In the genomic region with DNA sequence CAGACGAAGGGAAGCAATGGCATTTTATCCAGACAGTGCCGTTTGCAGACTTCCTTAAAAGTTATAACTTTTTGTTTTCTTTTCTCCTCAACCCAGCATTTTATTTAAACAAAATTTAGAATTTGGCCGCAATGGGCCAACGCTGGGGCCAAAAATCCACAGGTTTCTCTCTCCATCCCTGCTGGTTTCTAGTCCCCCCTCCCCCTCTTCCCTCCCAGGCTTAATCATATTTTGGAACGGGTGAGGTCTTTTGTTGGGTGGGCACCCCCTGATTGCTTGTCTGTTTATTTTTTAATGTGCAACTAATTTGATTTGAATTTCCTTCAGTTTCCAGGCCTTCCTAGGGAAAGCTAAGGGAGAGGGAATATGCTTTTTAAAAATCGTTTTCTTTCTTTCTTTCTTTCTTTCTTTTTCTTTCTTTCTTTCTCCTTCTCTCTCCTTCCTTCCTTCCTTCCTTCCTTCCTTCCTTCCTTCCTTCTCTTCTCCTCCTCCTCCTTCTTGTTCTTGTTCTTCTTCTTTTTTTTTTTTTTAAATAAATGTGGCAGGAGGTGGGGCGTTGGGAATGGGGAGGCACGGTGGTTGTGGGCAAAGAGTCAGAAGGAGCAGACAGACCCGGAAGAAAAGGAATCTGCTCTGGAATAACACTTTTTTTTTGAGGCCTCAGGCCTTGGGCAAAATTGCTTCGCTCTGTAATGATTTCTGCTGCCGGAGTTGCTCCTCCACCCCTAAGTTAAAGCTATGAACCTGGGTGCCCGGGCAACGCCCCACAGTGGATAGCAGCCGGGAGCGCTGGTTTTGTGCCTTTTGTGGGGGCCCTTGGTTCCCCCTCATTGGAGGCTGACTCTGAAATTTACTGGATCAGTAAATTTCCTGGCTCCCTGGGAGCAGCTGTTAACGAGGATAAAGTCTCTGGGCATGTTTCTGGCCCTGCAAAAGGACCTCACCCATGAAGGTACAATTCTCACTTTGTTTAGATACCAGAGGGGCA, we compare ENCODE assay signal across 8 cellular contexts. TPM values are rescaled to one million over a fixed set of nuclear protein-coding genes. Genes with fewer than 3 reads are reported as not detected.
DNase-seq lines count a peak whose midpoint lies in the region; ATAC-seq, FAIRE-seq and TF ChIP-seq lines count a peak whose summit lies in the region.

No MANE protein-coding gene starts in this region.

- H3K27me3 Mint-ChIP-seq in activated B cell treated with CpG ODN at 0.5 μM for 24 hours = peaks cover 2% of the 10 kb centered on the region

- H3K4me3 Mint-ChIP-seq in activated B cell treated with CpG ODN at 0.5 μM for 24 hours = peak overlapping the region; percentile 70

- peaks cover 63% of the 10 kb centered on the region for H3K4me1 ChIP-seq in A549
- peaks cover 0 to 63% (median 54%) of the 10 kb centered on the region in 9 donors for H3K4me1 ChIP-seq in heart right ventricle

- H3K9me3 ChIP-seq in A549 = no peaks in the 10 kb centered on the region
- no peaks in the 10 kb centered on the region for H3K9me3 ChIP-seq in heart right ventricle

- no peak for TF ChIP-seq EP300 in A549 (IDR thresholded peaks at IDR 0.05)

- no peaks in the 10 kb centered on the region for H3K27me3 ChIP-seq in heart right ventricle

- no peak for FAIRE-seq in A549 (lab: Jason Lieb, UNC)

- H3K4me3 ChIP-seq in A549 = peak overlapping the region; percentile 99
- H3K4me3 ChIP-seq in heart right ventricle = peak overlapping the region; percentile 87 to 100 (median 95)

- H3K36me3 ChIP-seq in heart right ventricle = peaks cover 0 to 4% (median 0%) of the 10 kb centered on the region in 9 donors

- H3K27ac Mint-ChIP-seq in activated B cell treated with CpG ODN at 0.5 μM for 24 hours = peak overlapping the region; percentile 18

- peak overlapping the region; percentile 67 for H3K4me2 ChIP-seq in A549

- CTCF ChIA-PET in A549 (lab: Yijun Ruan, JAX) (interaction anchor here (0.6 to 1.7 kb wide), 3 partner anchors 10 to 231 kb away, joined by 3 to 7 read pairs (median 3); a partner anchor contains a TSS), activated B cell treated with CpG ODN at 0.5 μM for 24 hours (lab: Charles Lee) (interaction anchor here (0.8 kb wide), 1 partner anchor 21 kb away, joined by 5 read pairs; no protein-coding TSS in a partner anchor)

- peak overlapping the region; percentile 100 for H3K27ac ChIP-seq in A549
- peak overlapping the region; percentile 98 to 100 (median 99) for H3K27ac ChIP-seq in heart right ventricle

- peaks cover 4% of the 10 kb centered on the region for H3K36me3 Mint-ChIP-seq in activated B cell treated with CpG ODN at 0.5 μM for 24 hours (ENCODE audit: low read depth)

- 2% methylated on average over 16 of the region's 16 CpGs for WGBS in A549 (ENCODE audit: missing lambda C conversion rate)
- 6 to 9% methylated on average over 16 of the region's 16 CpGs for WGBS in heart right ventricle, 2 donors

- TF ChIP-seq CTCF in A549 (IDR thresholded peaks at IDR 0.05) = no peak
- TF ChIP-seq CTCF in activated B cell treated with CpG ODN at 0.5 μM for 24 hours (IDR thresholded peaks at IDR 0.05) = no peak
- TF ChIP-seq CTCF in heart right ventricle (IDR thresholded peaks at IDR 0.05) = no peak

- DNase-seq in A549 (ENCODE audit: low read depth in 1 of 2, low spot score in 1 of 2) = peak in 1 of 2 experiments; percentile 24
- peak; percentile 41 for DNase-seq in HCEC 1CT
- no peak for DNase-seq in activated B cell treated with CpG ODN at 0.5 μM for 24 hours
- peak in 1 of 2 donors; percentile 20 for DNase-seq in heart right ventricle
- peak; percentile 65 for DNase-seq in renal cortical epithelial cell (ENCODE audit: low read depth)
- DNase-seq in NCI-H510A (lab: John Stamatoyannopoulos, UW) = no peak
- no peak for DNase-seq in GOT3 (lab: John Stamatoyannopoulos, UW)
- DNase-seq in NCI-H1048 (lab: John Stamatoyannopoulos, UW) = no peak

- 0 out of 5 replicates have a peak, but pooled peaks of 1 of the 2 experiments have one; percentile 17 for TF ChIP-seq RAD21 in A549 (conservative IDR thresholded peaks at IDR 0.05 in 1 of 2, IDR thresholded peaks at IDR 0.05 in 1 of 2)

- peaks cover 7% of the 10 kb centered on the region for H3K4me1 Mint-ChIP-seq in activated B cell treated with CpG ODN at 0.5 μM for 24 hours

- ATAC-seq in A549 (no peak; a peak in 1 of 6 replicates), activated B cell treated with CpG ODN at 0.5 μM for 24 hours (ENCODE audit: low read depth) (no peak), heart right ventricle (no peak)

- TF ChIP-seq POLR2A in A549 (IDR thresholded peaks at IDR 0.05; ENCODE audit: low read length) = no peak

- POLR2A ChIA-PET in A549 (lab: Yijun Ruan, JAX) = interaction anchor here (0.7 to 1.3 kb wide), 5 partner anchors 105 to 583 kb away, joined by 3 to 8 read pairs (median 3); a partner anchor contains a TSS
- POLR2A ChIA-PET in activated B cell treated with CpG ODN at 0.5 μM for 24 hours (lab: Charles Lee) = no interaction called here

- intact Hi-C loops in activated B cell treated with CpG ODN at 0.5 μM for 24 hours (cut with micrococcal nuclease) (no loop called here), heart right ventricle (cut with DNase I) (loop anchor here in 7 of 10 donors (2.0 to 10.0 kb wide), 16 partner anchors 41 to 291 kb away; no protein-coding TSS in a partner anchor)

- H3K9me3 Mint-ChIP-seq in activated B cell treated with CpG ODN at 0.5 μM for 24 hours = no peaks in the 10 kb centered on the region

TF ChIP-seq in A549, 52 proteins besides CTCF, POLR2A, EP300 and RAD21:
- TF ChIP-seq EHMT2 (IDR thresholded peaks at IDR 0.05; ENCODE audit: low read depth) (no peak), SMC3 (IDR thresholded peaks at IDR 0.05) (no peak), MAFK (IDR thresholded peaks at IDR 0.05; ENCODE audit: partially characterized antibody) (no peak), PHF8 (IDR thresholded peaks at IDR 0.05; ENCODE audit: borderline replicate concordance, low read depth) (no peak), CEBPB (IDR thresholded peaks at IDR 0.05) (no peak), CBX2 (IDR thresholded peaks at IDR 0.05; ENCODE audit: borderline replicate concordance, low read depth) (no peak), GATA3 (IDR thresholded peaks at IDR 0.05; ENCODE audit: borderline replicate concordance) (no peak), ESRRA (IDR thresholded peaks at IDR 0.05; ENCODE audit: borderline replicate concordance, low read length) (no peak), RFX5 (IDR thresholded peaks at IDR 0.05) (no peak), HOXB5 (CRISPR knock-in tag; IDR thresholded peaks at IDR 0.05) (no peak), JUN (IDR thresholded peaks at IDR 0.05) (no peak)
- TF ChIP-seq, protein P1, sequence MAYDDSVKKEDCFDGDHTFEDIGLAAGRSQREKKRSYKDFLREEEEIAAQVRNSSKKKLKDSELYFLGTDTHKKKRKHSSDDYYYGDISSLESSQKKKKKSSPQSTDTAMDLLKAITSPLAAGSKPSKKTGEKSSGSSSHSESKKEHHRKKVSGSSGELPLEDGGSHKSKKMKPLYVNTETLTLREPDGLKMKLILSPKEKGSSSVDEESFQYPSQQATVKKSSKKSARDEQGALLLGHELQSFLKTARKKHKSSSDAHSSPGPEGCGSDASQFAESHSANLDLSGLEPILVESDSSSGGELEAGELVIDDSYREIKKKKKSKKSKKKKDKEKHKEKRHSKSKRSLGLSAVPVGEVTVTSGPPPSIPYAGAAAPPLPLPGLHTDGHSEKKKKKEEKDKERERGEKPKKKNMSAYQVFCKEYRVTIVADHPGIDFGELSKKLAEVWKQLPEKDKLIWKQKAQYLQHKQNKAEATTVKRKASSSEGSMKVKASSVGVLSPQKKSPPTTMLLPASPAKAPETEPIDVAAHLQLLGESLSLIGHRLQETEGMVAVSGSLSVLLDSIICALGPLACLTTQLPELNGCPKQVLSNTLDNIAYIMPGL (CRISPR knock-in tag; IDR thresholded peaks at IDR 0.05; ENCODE audit: borderline replicate concordance) = no peak
- TF ChIP-seq, protein P2, sequence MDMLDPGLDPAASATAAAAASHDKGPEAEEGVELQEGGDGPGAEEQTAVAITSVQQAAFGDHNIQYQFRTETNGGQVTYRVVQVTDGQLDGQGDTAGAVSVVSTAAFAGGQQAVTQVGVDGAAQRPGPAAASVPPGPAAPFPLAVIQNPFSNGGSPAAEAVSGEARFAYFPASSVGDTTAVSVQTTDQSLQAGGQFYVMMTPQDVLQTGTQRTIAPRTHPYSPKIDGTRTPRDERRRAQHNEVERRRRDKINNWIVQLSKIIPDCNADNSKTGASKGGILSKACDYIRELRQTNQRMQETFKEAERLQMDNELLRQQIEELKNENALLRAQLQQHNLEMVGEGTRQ (IDR thresholded peaks at IDR 0.05) = no peak

RNA-seq across cellular contexts. Expression of a gene that starts 1.9 kb away (rescaled TPM):
- polyA plus RNA-seq in A549 (2011; rRNA removed) (29.5 and 56.0 TPM in 2 replicates), A549 (2017; fragmentation: RNase III; extraction: RNeasy Plus Mini Kit Qiagen cat#74134 plus additional on column Dnase treatment) (29.9 to 34.5 TPM (median 33.6 TPM) in 3 replicates), heart right ventricle (10 to 100 TPM in 1 of 2 donors, 1 to 10 TPM in 1; 9.7 to 17.1 TPM)
- polyA plus RNA-seq in A549 (2012; cell fraction: cytosol; rRNA removed) = 8.4 and 8.6 TPM in 2 replicates
- polyA plus RNA-seq in A549 (2012; cell fraction: nucleus; rRNA removed) = 7.0 and 15.3 TPM in 2 replicates
- 181 TPM in 2 replicates for polyA minus RNA-seq in A549 (2011; rRNA and poly(A)+ RNA removed)
- total RNA-seq in activated B cell treated with CpG ODN at 0.5 μM for 24 hours (8.0 and 9.3 TPM in 2 replicates), heart right ventricle (100 to 1,000 TPM in 2 of 10 donors, 10 to 100 TPM in 8; 65.6 to 118 (median 89.0) TPM), renal cortical epithelial cell (87.2 and 220 TPM in 2 replicates)

Comparison
In these comparisons a context has a peak if more than half of its experiments do, and no peak if none do; other contexts are left out.
1. DNase-seq: peak in HCEC 1CT (single experiment) and renal cortical epithelial cell (single experiment); none in activated B cell treated with CpG ODN at 0.5 μM for 24 hours (single experiment), NCI-H510A (single experiment), GOT3 (single experiment) and NCI-H1048 (single experiment).